14 cellular contexts compared by ENCODE assay signal in the genomic region with DNA sequence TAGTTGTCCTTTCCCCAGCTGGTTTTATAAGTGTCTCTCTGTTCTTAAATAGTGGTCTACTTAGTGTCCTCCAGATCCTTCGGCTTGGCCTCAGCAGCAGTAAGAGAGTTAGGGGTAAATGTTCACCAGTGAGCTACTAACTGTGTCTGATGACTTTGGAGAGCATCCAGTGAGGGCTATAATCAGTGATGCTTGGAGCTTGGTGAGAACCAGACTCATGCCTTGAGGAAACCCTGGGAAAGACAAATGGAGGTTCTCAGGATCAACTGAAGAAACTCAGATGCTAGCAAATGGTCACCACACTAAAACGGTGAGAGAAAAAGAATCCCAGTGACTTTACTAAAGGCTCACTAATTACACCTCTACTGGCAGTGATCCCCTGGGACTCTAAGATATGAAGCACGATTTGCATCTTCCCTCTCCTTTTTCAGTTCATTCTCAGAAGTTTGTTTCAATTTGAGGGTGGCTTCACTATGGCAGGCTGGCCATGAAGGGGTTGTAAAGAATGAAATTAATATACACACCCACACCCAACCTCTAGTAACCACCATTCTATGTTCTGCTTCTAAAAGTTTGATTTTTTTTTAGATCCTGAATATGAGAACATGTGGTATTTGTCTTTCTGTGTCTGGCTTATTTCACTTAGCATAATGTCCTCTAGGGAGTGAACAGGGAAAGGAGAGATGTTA.
A peak's percentile ranks its signal among the peaks of the same experiment; 100 is the strongest.
DNase-seq lines count a peak whose midpoint lies in the region; ATAC-seq lines count a peak whose summit lies in the region.
"Had no signal": no experiment of that assay in that cellular context is flagged by ENCODE, and none has a peak within 500 bp of the region (broad histone marks: within the 10 kb centered on the region; RNA-seq: fewer than 3 reads in every experiment).

No MANE protein-coding gene starts in this region.

- H3K4me1 Mint-ChIP-seq in activated CD8-positive, alpha-beta T cell treated with anti-CD3 and anti-CD28 coated beads, Interleukin-2, amount 10 ng/mL, durations not matched to agents 7 days and 5 days (ENCODE audit: low read depth) = no peaks in the 10 kb centered on the region

- no peak overlapping the region for H3K4me3 Mint-ChIP-seq in activated CD8-positive, alpha-beta T cell treated with anti-CD3 and anti-CD28 coated beads, Interleukin-2, amount 10 ng/mL, durations not matched to agents 7 days and 5 days
- H3K4me3 Mint-ChIP-seq: CD8-positive, alpha-beta T cell had no signal

- DNase-seq in T-helper 9 cell (no peak), LoVo (ENCODE audit: low spot score) (no peak), NCI-H82 (lab: John Stamatoyannopoulos, UW) (no peak)
- no peak for DNase-seq in activated CD8-positive, alpha-beta T cell treated with anti-CD3 and anti-CD28 coated beads, Interleukin-2, amount 10 ng/mL, durations not matched to agents 7 days and 5 days
- DNase-seq: activated CD8-positive, alpha-beta memory T cell treated with anti-CD3 and anti-CD28 coated beads, Interleukin-2, amount 50 U/mL, for 4 hours; aorta; CD8-positive, alpha-beta T cell; hippocampal formation; mesenchymal stem cell; NCI-H187 had no signal

- H3K27ac Mint-ChIP-seq in activated CD8-positive, alpha-beta T cell treated with anti-CD3 and anti-CD28 coated beads, Interleukin-2, amount 10 ng/mL, durations not matched to agents 7 days and 5 days = no peak overlapping the region
- H3K27ac Mint-ChIP-seq: CD8-positive, alpha-beta T cell had no signal

- no peaks in the 10 kb centered on the region for H3K9me3 Mint-ChIP-seq in activated CD8-positive, alpha-beta T cell treated with anti-CD3 and anti-CD28 coated beads, Interleukin-2, amount 10 ng/mL, durations not matched to agents 7 days and 5 days (ENCODE audit: insufficient read depth)

- H3K27me3 Mint-ChIP-seq in activated CD8-positive, alpha-beta T cell treated with anti-CD3 and anti-CD28 coated beads, Interleukin-2, amount 10 ng/mL, durations not matched to agents 7 days and 5 days (ENCODE audit: low read depth) = no peaks in the 10 kb centered on the region

- POLR2A ChIA-PET in activated CD8-positive, alpha-beta T cell treated with anti-CD3 and anti-CD28 coated beads, Interleukin-2, amount 10 ng/mL, durations not matched to agents 7 days and 5 days (lab: Charles Lee) = no interaction called here

- H3K36me3 Mint-ChIP-seq in activated CD8-positive, alpha-beta T cell treated with anti-CD3 and anti-CD28 coated beads, Interleukin-2, amount 10 ng/mL, durations not matched to agents 7 days and 5 days (ENCODE audit: low read depth) = no peaks in the 10 kb centered on the region
- H3K36me3 Mint-ChIP-seq: CD8-positive, alpha-beta T cell had no signal

- CTCF ChIA-PET in activated CD8-positive, alpha-beta T cell treated with anti-CD3 and anti-CD28 coated beads, Interleukin-2, amount 10 ng/mL, durations not matched to agents 7 days and 5 days (lab: Charles Lee) = no interaction called here

- peak; percentile 91 for ATAC-seq in GM18861 (IDR thresholded peaks at IDR 0.05; ENCODE audit: unreplicated experiment)
- ATAC-seq in GM21381 (IDR thresholded peaks at IDR 0.05; ENCODE audit: unreplicated experiment) = peak; percentile 87
- ATAC-seq in HG02973 (IDR thresholded peaks at IDR 0.05; ENCODE audit: unreplicated experiment) = peak; percentile 84
- ATAC-seq in HG03575 (IDR thresholded peaks at IDR 0.05; ENCODE audit: extremely low read depth, insufficient number of reproducible peaks, low FRiP score, unreplicated experiment) = peak; percentile 80
- ATAC-seq in activated CD8-positive, alpha-beta T cell treated with anti-CD3 and anti-CD28 coated beads, Interleukin-2, amount 10 ng/mL, durations not matched to agents 7 days and 5 days = no peak
- ATAC-seq: CD8-positive, alpha-beta T cell had no signal
